Comparison of ENCODE assay signal across 9 cellular contexts in genomic region chr5:77167695-77168111, GRCh38. TPM values are rescaled to one million over a fixed set of nuclear protein-coding genes. Genes with fewer than 3 reads are reported as not detected.
DNase-seq lines count a peak whose midpoint lies in the region; ATAC-seq and TF ChIP-seq lines count a peak whose summit lies in the region.
"Had no signal": no experiment of that assay in that cellular context is flagged by ENCODE, and none has a peak within 500 bp of the region (broad histone marks: within the 10 kb centered on the region; RNA-seq: fewer than 3 reads in every experiment).

No MANE protein-coding gene starts in this region.

- no peak overlapping the region for H3K14ac ChIP-seq in mesenchymal stem cell (ENCODE audit: low read length in 2 of 2)

- no peak overlapping the region for H4K8ac ChIP-seq in mesenchymal stem cell (ENCODE audit: low read length)

- no peak overlapping the region for H3K23ac ChIP-seq in mesenchymal stem cell (ENCODE audit: low read length in 2 of 2)

- H2BK120ac ChIP-seq in mesenchymal stem cell (ENCODE audit: low read depth, low read length) = no peak overlapping the region

- DNase-seq in A172 (ENCODE audit: low spot score) (peak; percentile 90), HT1080 (ENCODE audit: low read depth) (peak; percentile 93), mammary epithelial cell (peak; percentile 22), mesenchymal stem cell (peak; percentile 81), occipital lobe (lab: John Stamatoyannopoulos, UW) (no peak), NCI-H1105 (lab: John Stamatoyannopoulos, UW) (no peak), DMS 273 treated with DMSO at 0.1 percent for 48 hours (lab: John Stamatoyannopoulos, UW) (no peak)
- DNase-seq: T-helper 9 cell had no signal

- no peak overlapping the region for H2BK5ac ChIP-seq in mesenchymal stem cell (ENCODE audit: low read depth, low read length, poor library complexity, severe bottlenecking)

- no peaks in the 10 kb centered on the region for H4K20me1 ChIP-seq in mammary epithelial cell (ENCODE audit: insufficient read depth, low read length)

- H3K9me3 ChIP-seq in mammary epithelial cell (replicated peaks; ENCODE audit: insufficient read depth, low read length) (no peaks in the 10 kb centered on the region), mesenchymal stem cell (ENCODE audit: control insufficient read depth, low read length) (no peaks in the 10 kb centered on the region)

- no peak overlapping the region for H3K18ac ChIP-seq in mesenchymal stem cell (ENCODE audit: low read depth in 1 of 2, low read length in 2 of 2)

- TF ChIP-seq CTCF in mammary epithelial cell (conservative IDR thresholded peaks at IDR 0.05 in 1 of 2, IDR thresholded peaks at IDR 0.05 in 1 of 2; ENCODE audit: extremely low read depth in 1 of 2, insufficient read depth in 1 of 2, low read depth in 1 of 2, low read length in 2 of 2) = no peak

- no peak overlapping the region for H3K9ac ChIP-seq in mammary epithelial cell (ENCODE audit: insufficient read depth, low read length)
- H3K9ac ChIP-seq in mesenchymal stem cell (ENCODE audit: low read length) = peak overlapping the region; percentile 77

- no peak overlapping the region for H3K4ac ChIP-seq in mesenchymal stem cell (ENCODE audit: low read depth in 1 of 2, low read length in 2 of 2)

- no peak for ATAC-seq in GM21515 (IDR thresholded peaks at IDR 0.05; ENCODE audit: unreplicated experiment)

- WGBS in mammary epithelial cell (ENCODE audit: low coverage, missing lambda C conversion rate) = 79% methylated on average over 3 of the region's 4 CpGs
- no CpG with 5 or more reads among the region's 4 CpGs for WGBS in mesenchymal stem cell

- H3K27ac ChIP-seq in mammary epithelial cell (ENCODE audit: insufficient read depth, low read depth, low read length) = no peak overlapping the region
- no peak overlapping the region for H3K27ac ChIP-seq in mesenchymal stem cell (ENCODE audit: low read length, poor library complexity, severe bottlenecking)

- dilution Hi-C loops in mammary epithelial cell (cut with HindIII; ENCODE audit: low sequenced_read_pairs) = no loop called here

- H3K4me3 ChIP-seq in mammary epithelial cell (replicated peaks in 1 of 3; ENCODE audit: insufficient read depth in 1 of 3, low read depth in 2 of 3, low read length in 3 of 3) (no peak overlapping the region), mesenchymal stem cell (ENCODE audit: insufficient read depth in 1 of 2, low read depth in 1 of 2, low read length in 2 of 2) (peak overlapping the region in 1 of 2 experiments; percentile 50)

- H4K91ac ChIP-seq in mesenchymal stem cell (ENCODE audit: low read length) = no peak overlapping the region

- CTCF ChIA-PET in mammary epithelial cell (lab: Charles Lee; ENCODE audit: low non-redundant PET) = interaction anchor here (0.6 kb wide), 1 partner anchor 922 kb away, joined by 12 read pairs; no protein-coding TSS in a partner anchor

- no TSS peak for BruUV-seq in mammary epithelial cell (replicated peaks; lab: Mats Ljungman, UMichigan)

- no peaks in the 10 kb centered on the region for H3K36me3 ChIP-seq in mammary epithelial cell (ENCODE audit: insufficient read depth, low read length)
- H3K36me3 ChIP-seq in mesenchymal stem cell (ENCODE audit: control insufficient read depth in 1 of 2, insufficient read depth in 2 of 2, low read depth in 1 of 2, low read length in 2 of 2) = no peaks in the 10 kb centered on the region

- no peaks in the 10 kb centered on the region for H3K79me1 ChIP-seq in mesenchymal stem cell (replicated peaks; ENCODE audit: low read length, poor library complexity, severe bottlenecking)

- H2BK15ac ChIP-seq in mesenchymal stem cell (ENCODE audit: low read depth, poor library complexity, severe bottlenecking) = no peak overlapping the region

- H3K4me1 ChIP-seq in mammary epithelial cell (ENCODE audit: insufficient read depth, low read length) (no peaks in the 10 kb centered on the region), mesenchymal stem cell (ENCODE audit: control insufficient read depth, insufficient read depth, low read depth, low read length) (peaks cover 11% of the 10 kb centered on the region)

- H2AFZ ChIP-seq in mammary epithelial cell (ENCODE audit: low read depth, low read length) (no peak overlapping the region), mesenchymal stem cell (ENCODE audit: low read depth, low read length) (no peak overlapping the region)

- intact Hi-C loops in mammary epithelial cell (cut with micrococcal nuclease) = no loop called here

- in situ Hi-C loops in mammary epithelial cell (cut with MboI; ENCODE audit: low sequenced_read_pairs in 2 of 2) = no loop called here

- H3K27me3 ChIP-seq in mammary epithelial cell (ENCODE audit: insufficient read depth, low read length) (peaks cover 2% of the 10 kb centered on the region), mesenchymal stem cell (ENCODE audit: control insufficient read depth in 1 of 2, insufficient read depth in 1 of 2, low read length in 2 of 2) (peaks cover 5 to 25% of the 10 kb centered on the region in 2 experiments)

- no peak overlapping the region for H3K4me2 ChIP-seq in mammary epithelial cell (ENCODE audit: insufficient read depth, low read depth, low read length)
- no peak overlapping the region for H3K4me2 ChIP-seq in mesenchymal stem cell (ENCODE audit: low read length, poor library complexity, severe bottlenecking)

- no peak overlapping the region for H2BK12ac ChIP-seq in mesenchymal stem cell (ENCODE audit: low read length in 2 of 2)

- H2AK5ac ChIP-seq in mesenchymal stem cell (ENCODE audit: low read length, severe bottlenecking) = no peak overlapping the region

- H3K79me2 ChIP-seq in mammary epithelial cell (ENCODE audit: insufficient read depth, low read length) = no peaks in the 10 kb centered on the region

RNA-seq across cellular contexts. Expression of gene PDE8B, which starts 42.8 kb away (rescaled TPM):
- total RNA-seq in A172 (2014; rRNA removed; shearing (Covaris generic)) = 0.05 TPM in 1 of 2 replicates, not detected in the other
- 0.82 and 1.1 TPM in 2 replicates for total RNA-seq in HT1080 (2014; rRNA removed; shearing (Covaris generic))
- polyA plus RNA-seq in HT1080 (2015; cell fraction: cytosol; rRNA removed) = 0.67 and 0.75 TPM in 2 replicates
- 0.68 and 1.3 TPM in 2 replicates for polyA plus RNA-seq in HT1080 (2015; cell fraction: nucleus; rRNA removed)
- total RNA-seq in mammary epithelial cell (not detected), occipital lobe (5.3 TPM)
- not detected for polyA plus RNA-seq in mammary epithelial cell
- polyA minus RNA-seq in mammary epithelial cell = not detected
- polyA plus RNA-seq in mesenchymal stem cell (2013, experiment 1 of 2) = 0.18 TPM
- polyA plus RNA-seq in mesenchymal stem cell (2013, experiment 2 of 2) = 0.29 TPM

Comparison
In these comparisons a context has a peak if more than half of its experiments do, and no peak if none do; other contexts are left out.
1. DNase-seq: peak in A172 (single experiment), HT1080 (single experiment), mammary epithelial cell (single experiment) and mesenchymal stem cell (single experiment); none in occipital lobe (single experiment), NCI-H1105 (single experiment) and DMS 273 treated with DMSO at 0.1 percent for 48 hours (single experiment).